1 cellular context compared by ENCODE assay signal in genomic region chr14:95488376-95489162, GRCh38.
A peak's percentile ranks its signal among the peaks of the same experiment; 100 is the strongest.
TF ChIP-seq lines count a peak whose summit lies in the region.

No MANE protein-coding gene starts in this region.

TF ChIP-seq in HepG2, 621 proteins besides CTCF, POLR2A, EP300 and RAD21 (continued from another document):
- TF ChIP-seq ZNF687 (CRISPR knock-in tag; IDR thresholded peaks at IDR 0.05) (peak; percentile 64), ZNF550 (CRISPR knock-in tag; IDR thresholded peaks at IDR 0.05; ENCODE audit: borderline replicate concordance) (no peak), GATAD2A (CRISPR knock-in tag; IDR thresholded peaks at IDR 0.05) (no peak), PCBP1 (IDR thresholded peaks at IDR 0.05; ENCODE audit: borderline replicate concordance, low read depth, low read length) (0 out of 2 replicates have a peak, but pooled peaks have one; percentile 52), HNF4G (IDR thresholded peaks at IDR 0.05; ENCODE audit: borderline replicate concordance, low read depth, low read length) (no peak), HNF4G (CRISPR knock-in tag; IDR thresholded peaks at IDR 0.05; ENCODE audit: borderline replicate concordance, low read depth) (no peak), SAP130 (CRISPR knock-in tag; IDR thresholded peaks at IDR 0.05; ENCODE audit: low read depth) (no peak)
